1 cellular context compared by ENCODE assay signal in the genomic region with DNA sequence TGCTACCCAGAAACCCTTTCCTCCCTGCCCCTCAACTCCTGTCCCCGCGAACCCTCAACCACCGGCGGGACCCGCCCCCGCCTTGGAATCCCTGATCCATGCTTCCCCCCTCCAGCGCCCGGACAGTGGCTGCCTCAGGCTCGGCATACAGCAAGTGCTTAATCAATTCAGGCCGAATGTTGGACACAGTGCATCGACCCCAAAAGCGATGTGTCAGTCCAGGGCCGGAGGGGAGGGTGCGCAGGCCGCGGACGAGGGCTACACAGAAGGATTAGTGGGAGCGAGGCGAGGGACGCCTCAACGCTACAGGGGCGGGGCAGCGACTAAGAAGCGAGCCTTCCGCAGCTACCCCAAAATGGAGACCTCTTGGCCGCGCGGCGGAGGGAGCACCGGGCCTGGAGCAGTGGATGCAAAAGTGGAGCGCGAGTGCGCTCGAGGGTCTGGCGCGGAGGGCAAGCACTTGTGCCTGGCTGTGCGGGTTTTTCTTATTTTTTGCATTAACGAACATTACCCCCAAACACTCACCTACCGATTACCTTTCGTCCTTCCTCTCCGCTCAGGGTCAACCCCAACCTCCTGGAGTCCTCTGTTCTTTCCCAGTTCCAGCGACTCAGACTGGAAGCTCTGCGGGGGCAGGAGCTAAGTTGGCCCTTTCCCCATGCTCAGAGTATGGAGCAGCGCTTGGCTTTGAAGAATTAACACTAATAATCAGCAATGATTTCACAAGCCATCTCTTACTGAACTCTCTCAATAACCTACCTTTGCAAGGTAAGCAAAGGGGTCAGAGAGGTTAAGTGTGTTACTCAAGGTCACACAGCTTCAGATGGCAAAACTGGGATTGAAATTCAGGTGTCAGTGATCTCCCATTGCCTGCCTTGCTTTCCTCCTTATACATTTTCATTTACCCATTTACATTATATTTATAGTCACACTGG.
TF ChIP-seq lines count a peak whose summit lies in the region.

No MANE protein-coding gene starts in this region.

TF ChIP-seq in HepG2, 621 proteins besides CTCF, POLR2A, EP300 and RAD21 (continued from another document and continues in another):
- TF ChIP-seq, protein P1, sequence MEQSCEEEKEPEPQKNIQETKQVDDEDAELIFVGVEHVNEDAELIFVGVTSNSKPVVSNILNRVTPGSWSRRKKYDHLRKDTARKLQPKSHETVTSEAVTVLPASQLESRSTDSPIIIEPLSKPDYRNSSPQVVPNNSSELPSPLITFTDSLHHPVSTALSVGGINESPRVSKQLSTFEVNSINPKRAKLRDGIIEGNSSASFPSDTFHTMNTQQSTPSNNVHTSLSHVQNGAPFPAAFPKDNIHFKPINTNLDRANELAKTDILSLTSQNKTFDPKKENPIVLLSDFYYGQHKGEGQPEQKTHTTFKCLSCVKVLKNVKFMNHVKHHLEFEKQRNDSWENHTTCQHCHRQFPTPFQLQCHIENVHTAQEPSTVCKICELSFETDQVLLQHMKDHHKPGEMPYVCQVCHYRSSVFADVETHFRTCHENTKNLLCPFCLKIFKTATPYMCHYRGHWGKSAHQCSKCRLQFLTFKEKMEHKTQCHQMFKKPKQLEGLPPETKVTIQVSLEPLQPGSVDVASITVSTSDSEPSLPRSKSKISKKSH (CRISPR knock-in tag; IDR thresholded peaks at IDR 0.05; ENCODE audit: borderline replicate concordance), result 0 out of 2 replicates have a peak, but pooled peaks have one; percentile 84
- TF ChIP-seq, protein P2, sequence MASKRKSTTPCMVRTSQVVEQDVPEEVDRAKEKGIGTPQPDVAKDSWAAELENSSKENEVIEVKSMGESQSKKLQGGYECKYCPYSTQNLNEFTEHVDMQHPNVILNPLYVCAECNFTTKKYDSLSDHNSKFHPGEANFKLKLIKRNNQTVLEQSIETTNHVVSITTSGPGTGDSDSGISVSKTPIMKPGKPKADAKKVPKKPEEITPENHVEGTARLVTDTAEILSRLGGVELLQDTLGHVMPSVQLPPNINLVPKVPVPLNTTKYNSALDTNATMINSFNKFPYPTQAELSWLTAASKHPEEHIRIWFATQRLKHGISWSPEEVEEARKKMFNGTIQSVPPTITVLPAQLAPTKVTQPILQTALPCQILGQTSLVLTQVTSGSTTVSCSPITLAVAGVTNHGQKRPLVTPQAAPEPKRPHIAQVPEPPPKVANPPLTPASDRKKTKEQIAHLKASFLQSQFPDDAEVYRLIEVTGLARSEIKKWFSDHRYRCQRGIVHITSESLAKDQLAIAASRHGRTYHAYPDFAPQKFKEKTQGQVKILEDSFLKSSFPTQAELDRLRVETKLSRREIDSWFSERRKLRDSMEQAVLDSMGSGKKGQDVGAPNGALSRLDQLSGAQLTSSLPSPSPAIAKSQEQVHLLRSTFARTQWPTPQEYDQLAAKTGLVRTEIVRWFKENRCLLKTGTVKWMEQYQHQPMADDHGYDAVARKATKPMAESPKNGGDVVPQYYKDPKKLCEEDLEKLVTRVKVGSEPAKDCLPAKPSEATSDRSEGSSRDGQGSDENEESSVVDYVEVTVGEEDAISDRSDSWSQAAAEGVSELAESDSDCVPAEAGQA (IDR thresholded peaks at IDR 0.05; ENCODE audit: low read depth), result 0 out of 2 replicates have a peak, but pooled peaks have one; percentile 4
- TF ChIP-seq, protein P2 (CRISPR knock-in tag; IDR thresholded peaks at IDR 0.05; ENCODE audit: borderline replicate concordance), result no peak
- TF ChIP-seq ZNF343 (CRISPR knock-in tag; IDR thresholded peaks at IDR 0.05) (no peak), BORCS8-MEF2B (CRISPR knock-in tag; IDR thresholded peaks at IDR 0.05) (peak; percentile 58; the same call in 1 of the 2 replicates), XBP1 (CRISPR knock-in tag; IDR thresholded peaks at IDR 0.05) (no peak), CC2D1A (CRISPR knock-in tag; IDR thresholded peaks at IDR 0.05) (no peak), NFIC (IDR thresholded peaks at IDR 0.05; ENCODE audit: low read length) (no peak), ZNF296 (CRISPR knock-in tag; conservative IDR thresholded peaks at IDR 0.05) (no peak), ZNF33B (CRISPR knock-in tag; IDR thresholded peaks at IDR 0.05) (no peak), ZFY (CRISPR knock-in tag; IDR thresholded peaks at IDR 0.05) (peak; percentile 47; the same call in 1 of the 2 replicates), NRL (CRISPR knock-in tag; IDR thresholded peaks at IDR 0.05; ENCODE audit: borderline replicate concordance) (peak; percentile 78; the same call in 1 of the 2 replicates), MTA3 (CRISPR knock-in tag; IDR thresholded peaks at IDR 0.05) (no peak), ZNF746 (CRISPR knock-in tag; IDR thresholded peaks at IDR 0.05) (no peak), ZNF768 (CRISPR knock-in tag; IDR thresholded peaks at IDR 0.05) (peak; percentile 93), ZNF230 (CRISPR knock-in tag; IDR thresholded peaks at IDR 0.05) (no peak), ZNF776 (CRISPR knock-in tag; IDR thresholded peaks at IDR 0.05) (no peak), SAP130 (CRISPR knock-in tag; IDR thresholded peaks at IDR 0.05; ENCODE audit: low read depth) (peak; percentile 7), ZNF350 (CRISPR knock-in tag; IDR thresholded peaks at IDR 0.05; ENCODE audit: borderline replicate concordance, low read depth) (0 out of 2 replicates have a peak, but pooled peaks have one; percentile 29), ZNF432 (CRISPR knock-in tag; IDR thresholded peaks at IDR 0.05; ENCODE audit: borderline replicate concordance) (no peak), ZMYM3 (CRISPR knock-in tag; IDR thresholded peaks at IDR 0.05) (peak; percentile 84), KDM1A (CRISPR knock-in tag; IDR thresholded peaks at IDR 0.05) (peak; percentile 75)
- TF ChIP-seq, protein P3, sequence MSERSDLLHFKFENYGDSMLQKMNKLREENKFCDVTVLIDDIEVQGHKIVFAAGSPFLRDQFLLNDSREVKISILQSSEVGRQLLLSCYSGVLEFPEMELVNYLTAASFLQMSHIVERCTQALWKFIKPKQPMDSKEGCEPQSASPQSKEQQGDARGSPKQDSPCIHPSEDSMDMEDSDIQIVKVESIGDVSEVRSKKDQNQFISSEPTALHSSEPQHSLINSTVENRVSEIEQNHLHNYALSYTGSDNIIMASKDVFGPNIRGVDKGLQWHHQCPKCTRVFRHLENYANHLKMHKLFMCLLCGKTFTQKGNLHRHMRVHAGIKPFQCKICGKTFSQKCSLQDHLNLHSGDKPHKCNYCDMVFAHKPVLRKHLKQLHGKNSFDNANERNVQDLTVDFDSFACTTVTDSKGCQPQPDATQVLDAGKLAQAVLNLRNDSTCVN (CRISPR knock-in tag; IDR thresholded peaks at IDR 0.05; ENCODE audit: borderline replicate concordance), result no peak
- TF ChIP-seq, protein P4, sequence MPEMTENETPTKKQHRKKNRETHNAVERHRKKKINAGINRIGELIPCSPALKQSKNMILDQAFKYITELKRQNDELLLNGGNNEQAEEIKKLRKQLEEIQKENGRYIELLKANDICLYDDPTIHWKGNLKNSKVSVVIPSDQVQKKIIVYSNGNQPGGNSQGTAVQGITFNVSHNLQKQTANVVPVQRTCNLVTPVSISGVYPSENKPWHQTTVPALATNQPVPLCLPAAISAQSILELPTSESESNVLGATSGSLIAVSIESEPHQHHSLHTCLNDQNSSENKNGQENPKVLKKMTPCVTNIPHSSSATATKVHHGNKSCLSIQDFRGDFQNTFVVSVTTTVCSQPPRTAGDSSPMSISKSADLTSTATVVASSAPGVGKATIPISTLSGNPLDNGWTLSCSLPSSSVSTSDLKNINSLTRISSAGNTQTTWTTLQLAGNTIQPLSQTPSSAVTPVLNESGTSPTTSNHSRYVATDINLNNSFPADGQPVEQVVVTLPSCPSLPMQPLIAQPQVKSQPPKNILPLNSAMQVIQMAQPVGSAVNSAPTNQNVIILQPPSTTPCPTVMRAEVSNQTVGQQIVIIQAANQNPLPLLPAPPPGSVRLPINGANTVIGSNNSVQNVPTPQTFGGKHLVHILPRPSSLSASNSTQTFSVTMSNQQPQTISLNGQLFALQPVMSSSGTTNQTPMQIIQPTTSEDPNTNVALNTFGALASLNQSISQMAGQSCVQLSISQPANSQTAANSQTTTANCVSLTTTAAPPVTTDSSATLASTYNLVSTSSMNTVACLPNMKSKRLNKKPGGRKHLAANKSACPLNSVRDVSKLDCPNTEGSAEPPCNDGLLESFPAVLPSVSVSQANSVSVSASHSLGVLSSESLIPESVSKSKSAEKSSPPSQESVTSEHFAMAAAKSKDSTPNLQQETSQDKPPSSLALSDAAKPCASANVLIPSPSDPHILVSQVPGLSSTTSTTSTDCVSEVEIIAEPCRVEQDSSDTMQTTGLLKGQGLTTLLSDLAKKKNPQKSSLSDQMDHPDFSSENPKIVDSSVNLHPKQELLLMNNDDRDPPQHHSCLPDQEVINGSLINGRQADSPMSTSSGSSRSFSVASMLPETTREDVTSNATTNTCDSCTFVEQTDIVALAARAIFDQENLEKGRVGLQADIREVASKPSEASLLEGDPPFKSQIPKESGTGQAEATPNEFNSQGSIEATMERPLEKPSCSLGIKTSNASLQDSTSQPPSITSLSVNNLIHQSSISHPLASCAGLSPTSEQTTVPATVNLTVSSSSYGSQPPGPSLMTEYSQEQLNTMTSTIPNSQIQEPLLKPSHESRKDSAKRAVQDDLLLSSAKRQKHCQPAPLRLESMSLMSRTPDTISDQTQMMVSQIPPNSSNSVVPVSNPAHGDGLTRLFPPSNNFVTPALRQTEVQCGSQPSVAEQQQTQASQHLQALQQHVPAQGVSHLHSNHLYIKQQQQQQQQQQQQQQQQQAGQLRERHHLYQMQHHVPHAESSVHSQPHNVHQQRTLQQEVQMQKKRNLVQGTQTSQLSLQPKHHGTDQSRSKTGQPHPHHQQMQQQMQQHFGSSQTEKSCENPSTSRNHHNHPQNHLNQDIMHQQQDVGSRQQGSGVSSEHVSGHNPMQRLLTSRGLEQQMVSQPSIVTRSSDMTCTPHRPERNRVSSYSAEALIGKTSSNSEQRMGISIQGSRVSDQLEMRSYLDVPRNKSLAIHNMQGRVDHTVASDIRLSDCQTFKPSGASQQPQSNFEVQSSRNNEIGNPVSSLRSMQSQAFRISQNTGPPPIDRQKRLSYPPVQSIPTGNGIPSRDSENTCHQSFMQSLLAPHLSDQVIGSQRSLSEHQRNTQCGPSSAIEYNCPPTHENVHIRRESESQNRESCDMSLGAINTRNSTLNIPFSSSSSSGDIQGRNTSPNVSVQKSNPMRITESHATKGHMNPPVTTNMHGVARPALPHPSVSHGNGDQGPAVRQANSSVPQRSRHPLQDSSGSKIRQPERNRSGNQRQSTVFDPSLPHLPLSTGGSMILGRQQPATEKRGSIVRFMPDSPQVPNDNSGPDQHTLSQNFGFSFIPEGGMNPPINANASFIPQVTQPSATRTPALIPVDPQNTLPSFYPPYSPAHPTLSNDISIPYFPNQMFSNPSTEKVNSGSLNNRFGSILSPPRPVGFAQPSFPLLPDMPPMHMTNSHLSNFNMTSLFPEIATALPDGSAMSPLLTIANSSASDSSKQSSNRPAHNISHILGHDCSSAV (CRISPR knock-in tag; IDR thresholded peaks at IDR 0.05; ENCODE audit: borderline replicate concordance), result no peak
- TF ChIP-seq, protein P5, sequence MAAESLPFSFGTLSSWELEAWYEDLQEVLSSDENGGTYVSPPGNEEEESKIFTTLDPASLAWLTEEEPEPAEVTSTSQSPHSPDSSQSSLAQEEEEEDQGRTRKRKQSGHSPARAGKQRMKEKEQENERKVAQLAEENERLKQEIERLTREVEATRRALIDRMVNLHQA (CRISPR knock-in tag; IDR thresholded peaks at IDR 0.05), result no peak
- TF ChIP-seq, protein P6, sequence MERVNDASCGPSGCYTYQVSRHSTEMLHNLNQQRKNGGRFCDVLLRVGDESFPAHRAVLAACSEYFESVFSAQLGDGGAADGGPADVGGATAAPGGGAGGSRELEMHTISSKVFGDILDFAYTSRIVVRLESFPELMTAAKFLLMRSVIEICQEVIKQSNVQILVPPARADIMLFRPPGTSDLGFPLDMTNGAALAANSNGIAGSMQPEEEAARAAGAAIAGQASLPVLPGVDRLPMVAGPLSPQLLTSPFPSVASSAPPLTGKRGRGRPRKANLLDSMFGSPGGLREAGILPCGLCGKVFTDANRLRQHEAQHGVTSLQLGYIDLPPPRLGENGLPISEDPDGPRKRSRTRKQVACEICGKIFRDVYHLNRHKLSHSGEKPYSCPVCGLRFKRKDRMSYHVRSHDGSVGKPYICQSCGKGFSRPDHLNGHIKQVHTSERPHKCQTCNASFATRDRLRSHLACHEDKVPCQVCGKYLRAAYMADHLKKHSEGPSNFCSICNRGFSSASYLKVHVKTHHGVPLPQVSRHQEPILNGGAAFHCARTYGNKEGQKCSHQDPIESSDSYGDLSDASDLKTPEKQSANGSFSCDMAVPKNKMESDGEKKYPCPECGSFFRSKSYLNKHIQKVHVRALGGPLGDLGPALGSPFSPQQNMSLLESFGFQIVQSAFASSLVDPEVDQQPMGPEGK (CRISPR knock-in tag; IDR thresholded peaks at IDR 0.05), result peak; percentile 61
- TF ChIP-seq, protein P7, sequence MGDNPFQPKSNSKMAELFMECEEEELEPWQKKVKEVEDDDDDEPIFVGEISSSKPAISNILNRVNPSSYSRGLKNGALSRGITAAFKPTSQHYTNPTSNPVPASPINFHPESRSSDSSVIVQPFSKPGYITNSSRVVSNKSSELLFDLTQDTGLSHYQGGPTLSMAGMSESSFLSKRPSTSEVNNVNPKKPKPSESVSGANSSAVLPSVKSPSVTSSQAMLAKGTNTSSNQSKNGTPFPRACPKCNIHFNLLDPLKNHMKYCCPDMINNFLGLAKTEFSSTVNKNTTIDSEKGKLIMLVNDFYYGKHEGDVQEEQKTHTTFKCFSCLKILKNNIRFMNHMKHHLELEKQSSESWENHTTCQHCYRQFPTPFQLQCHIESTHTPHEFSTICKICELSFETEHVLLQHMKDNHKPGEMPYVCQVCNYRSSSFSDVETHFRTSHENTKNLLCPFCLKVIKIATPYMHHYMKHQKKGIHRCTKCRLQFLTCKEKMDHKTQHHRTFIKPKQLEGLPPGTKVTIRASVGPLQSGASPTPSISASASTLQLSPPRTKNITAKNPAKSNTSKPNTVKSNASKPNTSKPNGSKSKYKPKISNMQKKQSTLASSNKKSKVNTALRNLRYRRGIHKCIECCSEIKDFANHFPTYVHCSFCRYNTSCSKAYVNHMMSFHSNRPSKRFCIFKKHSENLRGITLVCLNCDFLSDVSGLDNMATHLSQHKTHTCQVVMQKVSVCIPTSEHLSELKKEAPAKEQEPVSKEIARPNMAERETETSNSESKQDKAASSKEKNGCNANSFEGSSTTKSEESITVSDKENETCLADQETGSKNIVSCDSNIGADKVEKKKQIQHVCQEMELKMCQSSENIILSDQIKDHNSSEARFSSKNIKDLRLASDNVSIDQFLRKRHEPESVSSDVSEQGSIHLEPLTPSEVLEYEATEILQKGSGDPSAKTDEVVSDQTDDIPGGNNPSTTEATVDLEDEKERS (CRISPR knock-in tag; IDR thresholded peaks at IDR 0.05), result no peak
